In genomic region chr2:37858197-37858711, GRCh38 we compare ENCODE assay signal across 12 cellular contexts.
DNase-seq lines count a peak whose midpoint lies in the region; ATAC-seq and TF ChIP-seq lines count a peak whose summit lies in the region.
"Had no signal": no experiment of that assay in that cellular context is flagged by ENCODE, and none has a peak within 500 bp of the region (broad histone marks: within the 10 kb centered on the region; RNA-seq: fewer than 3 reads in every experiment).

No MANE protein-coding gene starts in this region.

- POLR2A ChIA-PET in MCF 10A (lab: Yijun Ruan, JAX): no interaction called here

- TF ChIP-seq CTCF in breast epithelium (IDR thresholded peaks at IDR 0.05) (no peak), MCF 10A (IDR thresholded peaks at IDR 0.05; ENCODE audit: unreplicated experiment) (no peak)

- H3K27ac ChIP-seq in breast epithelium: peak overlapping the region; percentile 66 to 79

- intact Hi-C loops in breast epithelium (cut with DNase I; ENCODE audit: low total_unique reads): no loop called here
- intact Hi-C loops in MCF 10A (cut with micrococcal nuclease): no loop called here

- no peak overlapping the region for H3K4me3 Mint-ChIP-seq in MCF 10A (ENCODE audit: unreplicated experiment)
- H3K4me3 Mint-ChIP-seq: activated B cell treated with CpG ODN at 0.5 μM for 24 hours had no signal

- peaks cover 8 to 13% of the 10 kb centered on the region in 2 donors for H3K9me3 ChIP-seq in breast epithelium

- no peaks in the 10 kb centered on the region for H3K9me3 Mint-ChIP-seq in MCF 10A (ENCODE audit: unreplicated experiment)

- TF ChIP-seq POLR2A in breast epithelium (IDR thresholded peaks at IDR 0.05): no peak

- no TSS peak for BruUV-seq in MCF 10A (replicated peaks; lab: Mats Ljungman, UMichigan)

- CTCF ChIA-PET in MCF 10A (lab: Yijun Ruan, JAX): interaction anchor here (0.7 to 1.2 kb wide), 4 partner anchors 19 to 462 kb away, joined by 3 to 4 read pairs (median 4); no protein-coding TSS in a partner anchor

- DNase-seq in breast epithelium (ENCODE audit: low spot score in 2 of 2): peak in 1 of 2 donors; percentile 61
- DNase-seq in MCF 10A (ENCODE audit: unreplicated experiment): no peak
- DNase-seq in dedifferentiated amniotic fluid mesenchymal stem cell (ENCODE audit: extremely low spot score): peak; percentile 87
- no peak for DNase-seq in left lobe of liver (ENCODE audit: low spot score)
- no peak for DNase-seq in germinal center (ENCODE audit: low spot score)
- no peak for DNase-seq in GM19240 (ENCODE audit: insufficient read length, low spot score)
- no peak for DNase-seq in NCI-H1092 treated with DMSO at 0.1 percent for 48 hours (lab: John Stamatoyannopoulos, UW)
- DNase-seq: activated B cell treated with CpG ODN at 0.5 μM for 24 hours; activated gamma-delta T cell; effector CD4-positive, alpha-beta T cell; NCI-H2107 had no signal

- no peak overlapping the region for H3K4me3 ChIP-seq in breast epithelium

- ATAC-seq in left lobe of liver (peak; percentile 25), HG02623 (IDR thresholded peaks at IDR 0.05; ENCODE audit: unreplicated experiment) (no peak)

- no peaks in the 10 kb centered on the region for H3K4me1 Mint-ChIP-seq in MCF 10A (ENCODE audit: insufficient read depth, unreplicated experiment)

- H3K4me1 ChIP-seq in breast epithelium: peaks cover 0 to 6% of the 10 kb centered on the region in 2 donors

- H3K36me3 Mint-ChIP-seq in MCF 10A (ENCODE audit: insufficient read depth, unreplicated experiment): no peaks in the 10 kb centered on the region

- peaks cover 34% of the 10 kb centered on the region for H3K27me3 Mint-ChIP-seq in MCF 10A (ENCODE audit: insufficient read depth, unreplicated experiment)

- no peak overlapping the region for H3K27ac Mint-ChIP-seq in MCF 10A (ENCODE audit: low read depth, unreplicated experiment)
- H3K27ac Mint-ChIP-seq: activated B cell treated with CpG ODN at 0.5 μM for 24 hours had no signal

- H3K36me3 ChIP-seq in breast epithelium: no peaks in the 10 kb centered on the region

- H3K27me3 ChIP-seq in breast epithelium: no peaks in the 10 kb centered on the region
